ENCODE assay signal across 9 cellular contexts in the genomic region with DNA sequence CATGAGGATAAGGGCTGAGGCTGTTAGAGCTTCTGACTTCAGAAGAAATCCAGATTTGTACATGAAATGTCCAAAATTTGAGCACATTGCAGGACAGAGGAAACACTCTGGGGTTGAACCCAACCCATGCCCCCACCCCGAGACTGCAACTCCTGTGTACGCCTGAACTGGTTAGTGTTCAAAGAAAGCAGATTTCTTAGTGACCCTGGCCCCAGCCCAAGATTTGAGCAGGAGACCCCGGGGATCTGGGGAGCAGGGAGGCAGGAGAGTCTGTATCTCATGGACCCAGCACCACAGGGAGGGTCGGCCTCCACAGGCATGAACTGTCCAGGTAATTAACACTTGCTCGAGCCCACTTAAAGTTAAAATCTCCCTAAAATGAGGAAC.
DNase-seq lines count a peak whose midpoint lies in the region; ATAC-seq and TF ChIP-seq lines count a peak whose summit lies in the region.
"Had no signal": no experiment of that assay in that cellular context is flagged by ENCODE, and none has a peak within 500 bp of the region (broad histone marks: within the 10 kb centered on the region; RNA-seq: fewer than 3 reads in every experiment).

No MANE protein-coding gene starts in this region.

- DNase-seq in left cardiac atrium (peak; percentile 15), posterior vena cava (ENCODE audit: low spot score) (peak; percentile 56), midbrain (lab: John Stamatoyannopoulos, UW) (no peak), HEK293T (ENCODE audit: extremely low spot score) (no peak), HAP-1 (ENCODE audit: low spot score in 2 of 2) (no peak)
- DNase-seq: NCI-H446 had no signal

- no peaks in the 10 kb centered on the region for H3K9me3 ChIP-seq in BLaER1 treated with 17β-estradiol and CSF1 and Interleukin-3, amounts not matched to agents 10 nM and 100 nM (replicated peaks in 1 of 11)
- no peaks in the 10 kb centered on the region for H3K9me3 ChIP-seq in HAP-1

- H3K4me3 ChIP-seq in BLaER1 treated with 17β-estradiol and CSF1 and Interleukin-3, amounts not matched to agents 10 nM and 100 nM: no peak overlapping the region
- H3K4me3 ChIP-seq in HAP-1: no peak overlapping the region

- TF ChIP-seq CTCF in VCaP (conservative IDR thresholded peaks at IDR 0.05): no peak

- peak overlapping the region in 2 of 11 experiments; percentile 17 to 82; a peak in 3 of 22 replicates for H3K9ac ChIP-seq in BLaER1 treated with 17β-estradiol and CSF1 and Interleukin-3, amounts not matched to agents 10 nM and 100 nM

- CTCF ChIA-PET in HEK293T (lab: Yijun Ruan, JAX): no interaction called here

- POLR2A ChIA-PET in HEK293T (lab: Yijun Ruan, JAX): no interaction called here

- H3K4me2 ChIP-seq in BLaER1 treated with 17β-estradiol and CSF1 and Interleukin-3, amounts not matched to agents 10 nM and 100 nM: peak overlapping the region; percentile 85 to 99 (median 96); a peak in 18 of 22 replicates

- H3K36me3 ChIP-seq in BLaER1 treated with 17β-estradiol and CSF1 and Interleukin-3, amounts not matched to agents 10 nM and 100 nM: no peaks in the 10 kb centered on the region
- H3K36me3 ChIP-seq in HAP-1 (replicated peaks): peaks cover 5% of the 10 kb centered on the region; the same call in 1 of the 2 replicates

- H3K27ac ChIP-seq in BLaER1 treated with 17β-estradiol and CSF1 and Interleukin-3, amounts not matched to agents 10 nM and 100 nM: no peak overlapping the region
- peak overlapping the region; percentile 89 for H3K27ac ChIP-seq in VCaP

- H3K27me3 ChIP-seq in BLaER1 treated with 17β-estradiol and CSF1 and Interleukin-3, amounts not matched to agents 10 nM and 100 nM: peaks cover 49 to 64% (median 56%) of the 10 kb centered on the region in 11 experiments
- H3K27me3 ChIP-seq in HAP-1 (ENCODE audit: low read depth): no peaks in the 10 kb centered on the region

- peaks cover 53 to 86% (median 75%) of the 10 kb centered on the region in 10 experiments for H3K4me1 ChIP-seq in BLaER1 treated with 17β-estradiol and CSF1 and Interleukin-3, amounts not matched to agents 10 nM and 100 nM
- peaks cover 38% of the 10 kb centered on the region for H3K4me1 ChIP-seq in HAP-1

- intact Hi-C loops in left cardiac atrium (cut with DNase I): no loop called here
- intact Hi-C loops in posterior vena cava (cut with DNase I): no loop called here

- in situ Hi-C loops in HAP-1 (cut with MboI; ENCODE audit: low sequenced_read_pairs): loop anchor here (25.0 kb wide), 1 partner anchor 109 kb away; no protein-coding TSS in a partner anchor

- H4K20me1 ChIP-seq in BLaER1 treated with 17β-estradiol and CSF1 and Interleukin-3, amounts not matched to agents 10 nM and 100 nM: peaks cover 0 to 10% (median 0%) of the 10 kb centered on the region in 11 experiments; a peak in 5 of 22 replicates

- no peak for ATAC-seq in left cardiac atrium
- ATAC-seq in GM18511 (IDR thresholded peaks at IDR 0.05; ENCODE audit: unreplicated experiment): no peak

TF ChIP-seq in HEK293T, 16 proteins besides CTCF, POLR2A, EP300 and RAD21:
- no peak for TF ChIP-seq BHLHE40 (IDR thresholded peaks at IDR 0.05; ENCODE audit: borderline replicate concordance)
- TF ChIP-seq FOXK2 (IDR thresholded peaks at IDR 0.05): no peak
- TF ChIP-seq SP1 (IDR thresholded peaks at IDR 0.05): no peak
- no peak for TF ChIP-seq HDGF (IDR thresholded peaks at IDR 0.05; ENCODE audit: borderline replicate concordance)
- no peak for TF ChIP-seq TARDBP (IDR thresholded peaks at IDR 0.05)
- TF ChIP-seq FOXA1 (IDR thresholded peaks at IDR 0.05): no peak
- no peak for TF ChIP-seq CTBP1 (IDR thresholded peaks at IDR 0.05; ENCODE audit: borderline replicate concordance)
- TF ChIP-seq ARNT (IDR thresholded peaks at IDR 0.05): no peak

Comparison
In these comparisons a context has a peak if more than half of its experiments do, and no peak if none do; other contexts are left out.
1. DNase-seq: peak in left cardiac atrium (single experiment) and posterior vena cava (single experiment); none in midbrain (single experiment), HEK293T (single experiment) and HAP-1 (0 of 2).